Comparison of ENCODE assay signal across 2 cellular contexts in genomic region chr15:82056900-82057825, GRCh38.
A peak's percentile ranks its signal among the peaks of the same experiment; 100 is the strongest.
TF ChIP-seq lines count a peak whose summit lies in the region.

No MANE protein-coding gene starts in this region.

TF ChIP-seq in GM23338, 12 proteins besides CTCF, POLR2A, EP300 and RAD21:
- TF ChIP-seq ZNF114 (CRISPR knock-in tag; IDR thresholded peaks at IDR 0.05) (no peak), ZNF331 (CRISPR knock-in tag; IDR thresholded peaks at IDR 0.05; ENCODE audit: low read depth) (no peak), STAT1 (IDR thresholded peaks at IDR 0.05; ENCODE audit: unreplicated experiment) (no peak), ETS1 (IDR thresholded peaks at IDR 0.05) (no peak), JUNB (IDR thresholded peaks at IDR 0.05; ENCODE audit: unreplicated experiment) (no peak), CREB1 (CRISPR knock-in tag; IDR thresholded peaks at IDR 0.05; ENCODE audit: low read depth) (no peak), EZH2phosphoT487 (IDR thresholded peaks at IDR 0.05; ENCODE audit: unreplicated experiment) (no peak)
- TF ChIP-seq, protein P1, sequence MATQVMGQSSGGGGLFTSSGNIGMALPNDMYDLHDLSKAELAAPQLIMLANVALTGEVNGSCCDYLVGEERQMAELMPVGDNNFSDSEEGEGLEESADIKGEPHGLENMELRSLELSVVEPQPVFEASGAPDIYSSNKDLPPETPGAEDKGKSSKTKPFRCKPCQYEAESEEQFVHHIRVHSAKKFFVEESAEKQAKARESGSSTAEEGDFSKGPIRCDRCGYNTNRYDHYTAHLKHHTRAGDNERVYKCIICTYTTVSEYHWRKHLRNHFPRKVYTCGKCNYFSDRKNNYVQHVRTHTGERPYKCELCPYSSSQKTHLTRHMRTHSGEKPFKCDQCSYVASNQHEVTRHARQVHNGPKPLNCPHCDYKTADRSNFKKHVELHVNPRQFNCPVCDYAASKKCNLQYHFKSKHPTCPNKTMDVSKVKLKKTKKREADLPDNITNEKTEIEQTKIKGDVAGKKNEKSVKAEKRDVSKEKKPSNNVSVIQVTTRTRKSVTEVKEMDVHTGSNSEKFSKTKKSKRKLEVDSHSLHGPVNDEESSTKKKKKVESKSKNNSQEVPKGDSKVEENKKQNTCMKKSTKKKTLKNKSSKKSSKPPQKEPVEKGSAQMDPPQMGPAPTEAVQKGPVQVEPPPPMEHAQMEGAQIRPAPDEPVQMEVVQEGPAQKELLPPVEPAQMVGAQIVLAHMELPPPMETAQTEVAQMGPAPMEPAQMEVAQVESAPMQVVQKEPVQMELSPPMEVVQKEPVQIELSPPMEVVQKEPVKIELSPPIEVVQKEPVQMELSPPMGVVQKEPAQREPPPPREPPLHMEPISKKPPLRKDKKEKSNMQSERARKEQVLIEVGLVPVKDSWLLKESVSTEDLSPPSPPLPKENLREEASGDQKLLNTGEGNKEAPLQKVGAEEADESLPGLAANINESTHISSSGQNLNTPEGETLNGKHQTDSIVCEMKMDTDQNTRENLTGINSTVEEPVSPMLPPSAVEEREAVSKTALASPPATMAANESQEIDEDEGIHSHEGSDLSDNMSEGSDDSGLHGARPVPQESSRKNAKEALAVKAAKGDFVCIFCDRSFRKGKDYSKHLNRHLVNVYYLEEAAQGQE (IDR thresholded peaks at IDR 0.05; ENCODE audit: unreplicated experiment): no peak

TF ChIP-seq in H1, 55 proteins besides CTCF, POLR2A, EP300 and RAD21:
- TF ChIP-seq KDM5A (IDR thresholded peaks at IDR 0.05; ENCODE audit: low read length): no peak
- peak; percentile 6 for TF ChIP-seq RNF2 (IDR thresholded peaks at IDR 0.05; ENCODE audit: borderline replicate concordance, low read depth, low read length, missing control alignments, poor library complexity, severe bottlenecking)
